ENCODE assay signal across 16 cellular contexts in genomic region chr12:31859232-31859977, GRCh38.
DNase-seq lines count a peak whose midpoint lies in the region; ATAC-seq, FAIRE-seq and TF ChIP-seq lines count a peak whose summit lies in the region.
"Had no signal": no experiment of that assay in that cellular context is flagged by ENCODE, and none has a peak within 500 bp of the region (broad histone marks: within the 10 kb centered on the region; RNA-seq: fewer than 3 reads in every experiment).

No MANE protein-coding gene starts in this region.

- H3K4me3 ChIP-seq in GM06990 (replicated peaks; ENCODE audit: low read depth, low read length) (no peak overlapping the region), endothelial cell of umbilical vein (replicated peaks in 1 of 3; ENCODE audit: insufficient read depth in 1 of 3, low read depth in 1 of 3, low read length in 3 of 3) (no peak overlapping the region), mesenchymal stem cell (ENCODE audit: insufficient read depth in 1 of 2, low read depth in 1 of 2, low read length in 2 of 2) (no peak overlapping the region)
- H3K4me3 ChIP-seq: K562, PC-9 had no signal

- H3K4ac ChIP-seq in mesenchymal stem cell (ENCODE audit: low read depth in 1 of 2, low read length in 2 of 2): no peak overlapping the region

- H3K4me3 Mint-ChIP-seq in activated T-helper 2 cell treated with anti-CD3 and anti-CD28 coated beads, Interferon-gamma antibody, Interleukin-2, Interleukin-4, amounts not matched to agents 10 μg/mL and 5 μg/mL and 100 μg/mL, durations not matched to agents 14 hours and 24 hours and 36 hours (ENCODE audit: low read depth): no peak overlapping the region
- H3K4me3 Mint-ChIP-seq: CD8-positive, alpha-beta T cell had no signal

- no peak overlapping the region for H2BK120ac ChIP-seq in mesenchymal stem cell (ENCODE audit: low read depth, low read length)

- no peaks in the 10 kb centered on the region for H3K79me1 ChIP-seq in mesenchymal stem cell (replicated peaks; ENCODE audit: low read length, poor library complexity, severe bottlenecking)

- TF ChIP-seq CTCF in GM06990 (IDR thresholded peaks at IDR 0.05; ENCODE audit: insufficient read depth, low read length, poor library complexity, severe bottlenecking) (no peak), endothelial cell of umbilical vein (IDR thresholded peaks at IDR 0.05; ENCODE audit: extremely low read depth in 1 of 2, insufficient read depth in 1 of 2, low read depth in 1 of 2, low read length in 2 of 2) (no peak)

- no peaks in the 10 kb centered on the region for H3K9me1 ChIP-seq in endothelial cell of umbilical vein (replicated peaks; ENCODE audit: control insufficient read depth, extremely low read depth, insufficient read depth, low read length)

- H3K36me3 ChIP-seq in GM06990 (ENCODE audit: control insufficient read depth, insufficient read depth, low read length) (no peaks in the 10 kb centered on the region), endothelial cell of umbilical vein (ENCODE audit: control insufficient read depth in 2 of 2, extremely low read depth in 1 of 2, insufficient read depth in 2 of 2, low read length in 2 of 2) (no peaks in the 10 kb centered on the region), mesenchymal stem cell (ENCODE audit: control insufficient read depth in 1 of 2, insufficient read depth in 2 of 2, low read depth in 1 of 2, low read length in 2 of 2) (no peaks in the 10 kb centered on the region)

- H2AK5ac ChIP-seq in mesenchymal stem cell (ENCODE audit: low read length, severe bottlenecking): no peak overlapping the region

- no peak for TF ChIP-seq POLR2A in endothelial cell of umbilical vein (IDR thresholded peaks at IDR 0.05; ENCODE audit: low read depth, low read length)

- no peaks in the 10 kb centered on the region for H4K20me1 ChIP-seq in endothelial cell of umbilical vein (replicated peaks; ENCODE audit: control insufficient read depth, extremely low read depth, insufficient read depth, low read length)

- H3K23ac ChIP-seq in mesenchymal stem cell (ENCODE audit: low read length in 2 of 2): no peak overlapping the region

- no peak overlapping the region for H2BK12ac ChIP-seq in mesenchymal stem cell (ENCODE audit: low read length in 2 of 2)

- H3K36me3 Mint-ChIP-seq in activated T-helper 2 cell treated with anti-CD3 and anti-CD28 coated beads, Interferon-gamma antibody, Interleukin-2, Interleukin-4, amounts not matched to agents 10 μg/mL and 5 μg/mL and 100 μg/mL, durations not matched to agents 14 hours and 24 hours and 36 hours (ENCODE audit: low read depth): no peaks in the 10 kb centered on the region
- H3K36me3 Mint-ChIP-seq: CD8-positive, alpha-beta T cell had no signal

- 86% methylated on average over 12 of the region's 13 CpGs for WGBS in mesenchymal stem cell

- H3K27ac ChIP-seq in endothelial cell of umbilical vein (ENCODE audit: insufficient read depth, low read depth, low read length) (no peak overlapping the region), mesenchymal stem cell (ENCODE audit: low read length, poor library complexity, severe bottlenecking) (no peak overlapping the region)
- H3K27ac ChIP-seq: PC-9 had no signal

- H3K4me1 ChIP-seq in endothelial cell of umbilical vein (ENCODE audit: control insufficient read depth, extremely low read depth, insufficient read depth, low read length) (no peaks in the 10 kb centered on the region), mesenchymal stem cell (ENCODE audit: control insufficient read depth, insufficient read depth, low read depth, low read length) (no peaks in the 10 kb centered on the region)

- H3K9ac ChIP-seq in endothelial cell of umbilical vein (replicated peaks; ENCODE audit: extremely low read depth, insufficient read depth, low read length) (no peak overlapping the region), mesenchymal stem cell (ENCODE audit: low read length) (no peak overlapping the region)

- no peaks in the 10 kb centered on the region for H3K4me1 Mint-ChIP-seq in activated T-helper 2 cell treated with anti-CD3 and anti-CD28 coated beads, Interferon-gamma antibody, Interleukin-2, Interleukin-4, amounts not matched to agents 10 μg/mL and 5 μg/mL and 100 μg/mL, durations not matched to agents 14 hours and 24 hours and 36 hours (ENCODE audit: low read depth)

- no peak overlapping the region for H3K18ac ChIP-seq in mesenchymal stem cell (ENCODE audit: low read depth in 1 of 2, low read length in 2 of 2)

- H3K9me3 Mint-ChIP-seq in activated T-helper 2 cell treated with anti-CD3 and anti-CD28 coated beads, Interferon-gamma antibody, Interleukin-2, Interleukin-4, amounts not matched to agents 10 μg/mL and 5 μg/mL and 100 μg/mL, durations not matched to agents 14 hours and 24 hours and 36 hours: peaks cover 22% of the 10 kb centered on the region
- H3K9me3 Mint-ChIP-seq: CD8-positive, alpha-beta T cell had no signal

- no peak overlapping the region for H3K27ac Mint-ChIP-seq in activated T-helper 2 cell treated with anti-CD3 and anti-CD28 coated beads, Interferon-gamma antibody, Interleukin-2, Interleukin-4, amounts not matched to agents 10 μg/mL and 5 μg/mL and 100 μg/mL, durations not matched to agents 14 hours and 24 hours and 36 hours
- H3K27ac Mint-ChIP-seq: activated naive CD4-positive, alpha-beta T cell treated with anti-CD3 and anti-CD28 coated beads, Interleukin-2, amount 50 U/mL, for 72 hours; CD8-positive, alpha-beta T cell had no signal

- H3K27me3 Mint-ChIP-seq in activated T-helper 2 cell treated with anti-CD3 and anti-CD28 coated beads, Interferon-gamma antibody, Interleukin-2, Interleukin-4, amounts not matched to agents 10 μg/mL and 5 μg/mL and 100 μg/mL, durations not matched to agents 14 hours and 24 hours and 36 hours (ENCODE audit: low read depth): no peaks in the 10 kb centered on the region

- H3K79me2 ChIP-seq in endothelial cell of umbilical vein (ENCODE audit: control insufficient read depth, insufficient read depth, low read length): no peaks in the 10 kb centered on the region

- CTCF ChIA-PET in endothelial cell of umbilical vein (lab: Charles Lee): no interaction called here

- H2BK15ac ChIP-seq in mesenchymal stem cell (ENCODE audit: low read depth, poor library complexity, severe bottlenecking): no peak overlapping the region

- intact Hi-C loops in endothelial cell of umbilical vein (cut with micrococcal nuclease): no loop called here
- intact Hi-C loops in activated T-helper 2 cell treated with anti-CD3 and anti-CD28 coated beads, Interferon-gamma antibody, Interleukin-2, Interleukin-4, amounts not matched to agents 10 μg/mL and 5 μg/mL and 100 μg/mL, durations not matched to agents 14 hours and 24 hours and 36 hours (cut with micrococcal nuclease): no loop called here

- no peak overlapping the region for H3K14ac ChIP-seq in mesenchymal stem cell (ENCODE audit: low read length in 2 of 2)

- H2BK5ac ChIP-seq in mesenchymal stem cell (ENCODE audit: low read depth, low read length, poor library complexity, severe bottlenecking): no peak overlapping the region

- DNase-seq in CD1c-positive myeloid dendritic cell (ENCODE audit: extremely low spot score) (peak; percentile 82), GM06990 (ENCODE audit: extremely low read depth, insufficient read length) (peak; percentile 28), endothelial cell of umbilical vein (ENCODE audit: low read depth, low spot score) (no peak), mucosa of gallbladder (ENCODE audit: low spot score) (no peak), mesenchymal stem cell (no peak)
- no peak for DNase-seq in activated T-helper 2 cell treated with anti-CD3 and anti-CD28 coated beads, Interferon-gamma antibody, Interleukin-2, Interleukin-4, amounts not matched to agents 10 μg/mL and 5 μg/mL and 100 μg/mL, durations not matched to agents 14 hours and 24 hours and 36 hours (ENCODE audit: low spot score)
- DNase-seq: CD8-positive, alpha-beta T cell; central memory CD4-positive, alpha-beta T cell; NCI-H1417; PC-9; retina; SW 1271 had no signal

- H2AFZ ChIP-seq in endothelial cell of umbilical vein (ENCODE audit: low read depth, low read length) (no peak overlapping the region), mesenchymal stem cell (ENCODE audit: low read depth, low read length) (no peak overlapping the region)
- H2AFZ ChIP-seq: PC-9 had no signal

- H3K9me3 ChIP-seq in endothelial cell of umbilical vein (replicated peaks; ENCODE audit: control insufficient read depth, insufficient read depth, low read length): no peaks in the 10 kb centered on the region
- H3K9me3 ChIP-seq in mesenchymal stem cell (ENCODE audit: control insufficient read depth, low read length): peaks cover 4% of the 10 kb centered on the region

- peak; percentile 21 for FAIRE-seq in endothelial cell of umbilical vein (lab: Jason Lieb, UNC)
- FAIRE-seq: K562, keratinocyte had no signal

- H3K27me3 ChIP-seq in GM06990 (replicated peaks; ENCODE audit: control insufficient read depth, insufficient read depth, low read length) (no peaks in the 10 kb centered on the region), endothelial cell of umbilical vein (ENCODE audit: control insufficient read depth in 2 of 2, insufficient read depth in 2 of 2, low read length in 2 of 2) (no peaks in the 10 kb centered on the region), mesenchymal stem cell (ENCODE audit: control insufficient read depth in 1 of 2, insufficient read depth in 1 of 2, low read length in 2 of 2) (no peaks in the 10 kb centered on the region)

- POLR2A ChIA-PET in endothelial cell of umbilical vein (lab: Charles Lee): no interaction called here

- H3K4me2 ChIP-seq in endothelial cell of umbilical vein (ENCODE audit: insufficient read depth, low read length) (no peak overlapping the region), mesenchymal stem cell (ENCODE audit: low read length, poor library complexity, severe bottlenecking) (no peak overlapping the region)
- H3K4me2 ChIP-seq: PC-9 had no signal

- BruUV-seq in endothelial cell of umbilical vein (replicated peaks; lab: Mats Ljungman, UMichigan): no TSS peak

- peak; percentile 86 for ATAC-seq in HG02610 (IDR thresholded peaks at IDR 0.05; ENCODE audit: unreplicated experiment)
- ATAC-seq: CD8-positive, alpha-beta T cell; K562 had no signal

- dilution Hi-C loops in endothelial cell of umbilical vein (cut with MboI; ENCODE audit: extremely low pct_ligation_motif_present, low sequenced_read_pairs): no loop called here

- no peak overlapping the region for H4K8ac ChIP-seq in mesenchymal stem cell (ENCODE audit: low read length)

- no peak overlapping the region for H4K91ac ChIP-seq in mesenchymal stem cell (ENCODE audit: low read length)

TF ChIP-seq in endothelial cell of umbilical vein, 7 proteins besides CTCF, POLR2A, EP300 and RAD21 (continues in another document):
- TF ChIP-seq JUN (IDR thresholded peaks at IDR 0.05; ENCODE audit: borderline replicate concordance, insufficient read depth, insufficient read length, low read depth): no peak
- TF ChIP-seq POLR2AphosphoS5 (IDR thresholded peaks at IDR 0.05; ENCODE audit: insufficient read depth, low read depth, low read length): no peak
- no peak for TF ChIP-seq FOS (IDR thresholded peaks at IDR 0.05; ENCODE audit: borderline replicate concordance, insufficient read depth, low read length)
- no peak for TF ChIP-seq MAX (IDR thresholded peaks at IDR 0.05; ENCODE audit: insufficient read depth, insufficient read length)

Comparison
In these comparisons a context has a peak if more than half of its experiments do, and no peak if none do; other contexts are left out.
1. DNase-seq: peak in CD1c-positive myeloid dendritic cell (single experiment) and GM06990 (single experiment); none in endothelial cell of umbilical vein (single experiment), mucosa of gallbladder (single experiment), mesenchymal stem cell (single experiment) and activated T-helper 2 cell treated with anti-CD3 and anti-CD28 coated beads, Interferon-gamma antibody, Interleukin-2, Interleukin-4, amounts not matched to agents 10 μg/mL and 5 μg/mL and 100 μg/mL, durations not matched to agents 14 hours and 24 hours and 36 hours (single experiment).